In the genomic region with DNA sequence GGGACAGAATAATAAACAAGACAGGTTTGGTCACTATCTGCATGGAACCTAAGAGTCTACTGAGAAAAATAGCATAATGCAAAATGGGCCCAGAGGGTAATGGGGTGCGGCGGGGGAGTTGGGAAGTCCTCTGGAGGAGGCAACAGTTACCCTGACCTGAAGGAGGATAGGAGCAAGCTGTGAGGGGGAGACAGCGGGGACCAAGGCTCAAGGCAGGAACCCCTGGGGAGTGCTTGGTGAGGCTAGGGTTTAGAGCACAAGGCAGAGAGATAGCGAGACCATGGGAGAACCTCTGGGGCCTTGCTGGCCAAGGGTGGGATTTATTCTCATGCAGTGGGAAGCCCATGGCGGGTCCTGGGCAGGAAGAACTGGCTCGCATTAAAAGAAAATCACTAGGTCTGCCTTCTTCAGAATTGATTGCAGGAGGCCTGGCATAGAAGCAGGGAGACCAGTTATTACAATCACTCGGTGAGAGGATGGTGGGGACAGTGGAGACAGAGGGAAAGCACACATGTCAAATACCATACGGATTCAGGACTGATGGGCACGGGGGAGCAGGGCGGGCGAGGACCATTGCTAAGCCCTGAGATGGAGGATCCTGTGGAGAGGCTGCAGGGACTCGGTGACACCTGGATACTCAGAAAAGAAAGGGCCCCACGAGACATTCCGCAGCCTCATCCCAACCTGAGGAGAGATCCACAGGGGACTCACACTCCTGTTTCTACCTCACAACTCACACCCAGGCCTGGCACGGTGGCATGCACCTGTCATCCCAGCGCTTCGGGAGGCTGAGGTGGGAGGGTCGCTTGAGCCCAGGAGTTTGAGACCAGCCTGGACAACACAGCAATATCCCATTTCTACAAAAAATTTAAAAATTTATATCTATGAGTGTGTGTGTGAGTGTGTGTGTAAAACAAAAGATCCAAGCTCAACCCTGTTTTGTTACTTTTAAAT, we compare ENCODE assay signal across 21 cellular contexts.
A peak's percentile ranks its signal among the peaks of the same experiment; 100 is the strongest.
DNase-seq lines count a peak whose midpoint lies in the region; ATAC-seq, FAIRE-seq and TF ChIP-seq lines count a peak whose summit lies in the region.
"Had no signal": no experiment of that assay in that cellular context is flagged by ENCODE, and none has a peak within 500 bp of the region (broad histone marks: within the 10 kb centered on the region; RNA-seq: fewer than 3 reads in every experiment).

No MANE protein-coding gene starts in this region.

- POLR2A ChIA-PET in K562 (lab: Yijun Ruan, JAX) = interaction anchor here (0.6 kb wide), 1 partner anchor 12 kb away, joined by 3 read pairs; no protein-coding TSS in a partner anchor

- BruUV-seq in K562 (replicated peaks; lab: Mats Ljungman, UMichigan) = no TSS peak

- H3K4me3 ChIP-seq in K562 = no peak overlapping the region
- H3K4me3 ChIP-seq: HAP-1, SK-N-MC had no signal

- H2AFZ ChIP-seq in K562 (ENCODE audit: low read depth, low read length) = no peak overlapping the region

- H3K79me2 ChIP-seq in K562 (ENCODE audit: control insufficient read depth, insufficient read depth, low read length) = no peaks in the 10 kb centered on the region

- no peak overlapping the region for H3K4me2 ChIP-seq in K562 (ENCODE audit: insufficient read depth, low read length)

- no peaks in the 10 kb centered on the region for H3K36me3 Mint-ChIP-seq in activated CD4-positive, alpha-beta T cell treated with anti-CD3 and anti-CD28 coated beads, Interleukin-2, amount 10 ng/mL, durations not matched to agents 24 days and 14 days (ENCODE audit: low read depth)
- peaks cover 1% of the 10 kb centered on the region for H3K36me3 Mint-ChIP-seq in neural crest cell (ENCODE audit: low read depth)
- no peaks in the 10 kb centered on the region for H3K36me3 Mint-ChIP-seq in type B pancreatic cell

- H3K27ac ChIP-seq in K562 (ENCODE audit: extremely low read depth, low read depth, low read length) = no peak overlapping the region
- H3K27ac ChIP-seq: 22Rv1, SK-N-MC had no signal

- H3K36me3 ChIP-seq in K562 (ENCODE audit: control insufficient read depth, insufficient read depth, low read length) = no peaks in the 10 kb centered on the region
- H3K36me3 ChIP-seq: HAP-1 had no signal

- 0 out of 2 replicates have a peak, but pooled peaks cover 5% of the 10 kb centered on the region for H4K20me1 ChIP-seq in K562 (replicated peaks; ENCODE audit: control insufficient read depth, insufficient read depth, low read length)

- H3K9ac ChIP-seq in K562 (ENCODE audit: insufficient read depth in 1 of 2, low read depth in 2 of 2, low read length in 2 of 2) = no peak overlapping the region

- no peak for TF ChIP-seq EP300 in K562 (IDR thresholded peaks at IDR 0.05; ENCODE audit: low read length)

- no peak for TF ChIP-seq POLR2A in K562 (conservative IDR thresholded peaks at IDR 0.05)

- no peaks in the 10 kb centered on the region for H3K9me3 ChIP-seq in K562 (replicated peaks; ENCODE audit: control insufficient read depth, insufficient read depth, low read depth, low read length)
- H3K9me3 ChIP-seq: HAP-1 had no signal

- intact Hi-C loops in activated CD4-positive, alpha-beta T cell treated with anti-CD3 and anti-CD28 coated beads, Interleukin-2, amount 10 ng/mL, durations not matched to agents 24 days and 14 days (cut with micrococcal nuclease) = no loop called here
- intact Hi-C loops in K562 (cut with micrococcal nuclease) = no loop called here

- no peaks in the 10 kb centered on the region for H3K9me3 Mint-ChIP-seq in activated CD4-positive, alpha-beta T cell treated with anti-CD3 and anti-CD28 coated beads, Interleukin-2, amount 10 ng/mL, durations not matched to agents 24 days and 14 days
- peaks cover 4% of the 10 kb centered on the region for H3K9me3 Mint-ChIP-seq in neural crest cell
- H3K9me3 Mint-ChIP-seq in type B pancreatic cell = no peaks in the 10 kb centered on the region

- H3K4me3 Mint-ChIP-seq in activated CD4-positive, alpha-beta T cell treated with anti-CD3 and anti-CD28 coated beads, Interleukin-2, amount 10 ng/mL, durations not matched to agents 24 days and 14 days = no peak overlapping the region
- no peak overlapping the region for H3K4me3 Mint-ChIP-seq in neural crest cell
- no peak overlapping the region for H3K4me3 Mint-ChIP-seq in type B pancreatic cell
- H3K4me3 Mint-ChIP-seq: CD14-positive monocyte, IgD-negative memory B cell had no signal

- no peak for FAIRE-seq in K562 (lab: Jason Lieb, UNC)
- FAIRE-seq: HTR-8/SVneo, RCC 7860 had no signal

- CTCF ChIA-PET in K562 (lab: Yijun Ruan, JAX; ENCODE audit: low intra/inter-chr PET ratio) = no interaction called here

- H3K27me3 Mint-ChIP-seq in activated CD4-positive, alpha-beta T cell treated with anti-CD3 and anti-CD28 coated beads, Interleukin-2, amount 10 ng/mL, durations not matched to agents 24 days and 14 days = no peaks in the 10 kb centered on the region
- H3K27me3 Mint-ChIP-seq in neural crest cell (ENCODE audit: low read depth) (no peaks in the 10 kb centered on the region), type B pancreatic cell (peaks cover 7% of the 10 kb centered on the region)
- H3K27me3 Mint-ChIP-seq: IgD-negative memory B cell had no signal

- in situ Hi-C loops in K562 (cut with MboI) = no loop called here

- H3K27me3 ChIP-seq in K562 (ENCODE audit: control insufficient read depth in 2 of 2, insufficient read depth in 2 of 2, low read length in 2 of 2) = peaks cover 2 to 17% of the 10 kb centered on the region in 2 experiments; a peak in 1 of 5 replicates

- H3K27ac Mint-ChIP-seq in activated CD4-positive, alpha-beta T cell treated with anti-CD3 and anti-CD28 coated beads, Interleukin-2, amount 10 ng/mL, durations not matched to agents 24 days and 14 days = no peak overlapping the region
- H3K27ac Mint-ChIP-seq in neural crest cell (ENCODE audit: unreplicated experiment) (peak overlapping the region; percentile 43), type B pancreatic cell (peak overlapping the region; percentile 17)
- H3K27ac Mint-ChIP-seq: IgD-negative memory B cell had no signal

- H3K4me1 Mint-ChIP-seq in activated CD4-positive, alpha-beta T cell treated with anti-CD3 and anti-CD28 coated beads, Interleukin-2, amount 10 ng/mL, durations not matched to agents 24 days and 14 days = no peaks in the 10 kb centered on the region
- H3K4me1 Mint-ChIP-seq in neural crest cell = peaks cover 29% of the 10 kb centered on the region
- peaks cover 16% of the 10 kb centered on the region for H3K4me1 Mint-ChIP-seq in type B pancreatic cell (ENCODE audit: unreplicated experiment)

- TF ChIP-seq RAD21 in K562 (CRISPR knock-in tag; conservative IDR thresholded peaks at IDR 0.05 in 1 of 2, IDR thresholded peaks at IDR 0.05 in 1 of 2) = no peak

- WGBS in K562 (ENCODE audit: insufficient coverage, low coverage, missing lambda C conversion rate) = 12% methylated on average over 16 of the region's 18 CpGs

- ATAC-seq in K562 = peak; percentile 28; the same call in 2 of the 3 replicates
- ATAC-seq in GM18907 (IDR thresholded peaks at IDR 0.05; ENCODE audit: unreplicated experiment) = no peak
- ATAC-seq in GM21723 (IDR thresholded peaks at IDR 0.05; ENCODE audit: unreplicated experiment) = no peak

- TF ChIP-seq CTCF in K562 (IDR thresholded peaks at IDR 0.05 in 2 of 3, conservative IDR thresholded peaks at IDR 0.05 in 1 of 3; ENCODE audit: insufficient read depth in 2 of 3, low read depth in 1 of 3, low read length in 3 of 3) (no peak), neural crest cell (conservative IDR thresholded peaks at IDR 0.05) (no peak), type B pancreatic cell (conservative IDR thresholded peaks at IDR 0.05) (no peak)

- H3K9me1 ChIP-seq in K562 (ENCODE audit: control insufficient read depth, insufficient read depth, low read length) = no peaks in the 10 kb centered on the region

- H3K4me1 ChIP-seq in K562 (replicated peaks in 1 of 2; ENCODE audit: control insufficient read depth in 2 of 2, insufficient read depth in 2 of 2, low read length in 2 of 2) = no peaks in the 10 kb centered on the region

- peak; percentile 40 for DNase-seq in activated CD4-positive, alpha-beta T cell treated with anti-CD3 and anti-CD28 coated beads, Interleukin-2, amount 10 ng/mL, durations not matched to agents 24 days and 14 days
- DNase-seq in activated CD4-positive, alpha-beta T cell treated with anti-CD3 and anti-CD28 coated beads for 4 hours = no peak
- DNase-seq in K562 (ENCODE audit: extremely low read depth in 1 of 4, low spot score in 3 of 4) = no peak
- no peak for DNase-seq in neural crest cell (ENCODE audit: low read depth, low spot score)
- DNase-seq in type B pancreatic cell (ENCODE audit: extremely low spot score, unreplicated experiment) = no peak
- no peak for DNase-seq in activated CD8-positive, alpha-beta memory T cell treated with anti-CD3 and anti-CD28 coated beads, Interleukin-2, amount 50 U/mL, for 4 hours
- DNase-seq: DMS153, GDM1, NCI-H1092 treated with DMSO at 0.1 percent for 48 hours, NCI-H2081, NCI-H446 treated with DMSO at 0.1 percent for 48 hours, SHP77 had no signal

TF ChIP-seq in K562, 482 proteins besides CTCF, POLR2A, EP300 and RAD21 (continues in another document):
- no peak for TF ChIP-seq TCFL5 (CRISPR knock-in tag; conservative IDR thresholded peaks at IDR 0.05)
